Comparison of ENCODE assay signal across 1 cellular context in the genomic region with DNA sequence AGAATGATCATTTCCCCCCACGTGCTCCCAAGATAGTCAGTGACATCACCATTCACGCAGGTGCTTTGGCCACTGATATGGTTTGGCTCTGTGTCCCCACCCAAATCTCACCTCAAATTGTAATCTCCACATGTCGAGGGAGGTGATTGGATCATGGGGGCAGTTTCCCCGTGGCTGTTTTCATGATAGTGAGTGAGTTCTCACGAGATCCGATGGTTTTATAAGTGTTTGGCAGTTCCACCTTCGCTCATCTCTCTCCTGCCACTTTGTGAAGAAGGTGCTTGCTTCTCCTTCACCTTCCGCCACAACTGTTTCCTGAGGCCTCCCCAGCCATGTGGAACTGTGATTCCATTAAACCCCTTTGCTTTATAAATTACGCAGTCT.
TF ChIP-seq lines count a peak whose summit lies in the region.

No MANE protein-coding gene starts in this region.

TF ChIP-seq in K562, 482 proteins besides CTCF, POLR2A, EP300 and RAD21 (continued from another document and continues in another):
- TF ChIP-seq, protein P1, sequence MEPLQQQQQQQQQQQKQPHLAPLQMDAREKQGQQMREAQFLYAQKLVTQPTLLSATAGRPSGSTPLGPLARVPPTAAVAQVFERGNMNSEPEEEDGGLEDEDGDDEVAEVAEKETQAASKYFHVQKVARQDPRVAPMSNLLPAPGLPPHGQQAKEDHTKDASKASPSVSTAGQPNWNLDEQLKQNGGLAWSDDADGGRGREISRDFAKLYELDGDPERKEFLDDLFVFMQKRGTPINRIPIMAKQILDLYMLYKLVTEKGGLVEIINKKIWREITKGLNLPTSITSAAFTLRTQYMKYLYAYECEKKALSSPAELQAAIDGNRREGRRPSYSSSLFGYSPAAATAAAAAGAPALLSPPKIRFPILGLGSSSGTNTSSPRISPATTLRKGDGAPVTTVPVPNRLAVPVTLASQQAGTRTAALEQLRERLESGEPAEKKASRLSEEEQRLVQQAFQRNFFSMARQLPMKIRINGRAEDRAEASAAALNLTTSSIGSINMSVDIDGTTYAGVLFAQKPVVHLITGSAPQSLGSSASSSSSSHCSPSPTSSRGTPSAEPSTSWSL (CRISPR knock-in tag; IDR thresholded peaks at IDR 0.05; ENCODE audit: borderline replicate concordance) = no peak
- no peak for TF ChIP-seq THRB (CRISPR knock-in tag; conservative IDR thresholded peaks at IDR 0.05)
- no peak for TF ChIP-seq ZSCAN32 (CRISPR knock-in tag; IDR thresholded peaks at IDR 0.05)
- TF ChIP-seq ZNF780A (CRISPR knock-in tag; IDR thresholded peaks at IDR 0.05) = no peak
- no peak for TF ChIP-seq KAT8 (IDR thresholded peaks at IDR 0.05; ENCODE audit: low read depth)
- no peak for TF ChIP-seq ZBTB12 (CRISPR knock-in tag; IDR thresholded peaks at IDR 0.05)
- TF ChIP-seq ZNF551 (CRISPR knock-in tag; IDR thresholded peaks at IDR 0.05) = no peak
- no peak for TF ChIP-seq ATF1 (CRISPR knock-in tag; IDR thresholded peaks at IDR 0.05)
- peak; percentile 88 for TF ChIP-seq ATF1 (tag; IDR thresholded peaks at IDR 0.05)
- TF ChIP-seq THRAP3 (IDR thresholded peaks at IDR 0.05; ENCODE audit: borderline replicate concordance) = no peak
- peak; percentile 28 for TF ChIP-seq L3MBTL2 (IDR thresholded peaks at IDR 0.05)
- TF ChIP-seq, protein P2, sequence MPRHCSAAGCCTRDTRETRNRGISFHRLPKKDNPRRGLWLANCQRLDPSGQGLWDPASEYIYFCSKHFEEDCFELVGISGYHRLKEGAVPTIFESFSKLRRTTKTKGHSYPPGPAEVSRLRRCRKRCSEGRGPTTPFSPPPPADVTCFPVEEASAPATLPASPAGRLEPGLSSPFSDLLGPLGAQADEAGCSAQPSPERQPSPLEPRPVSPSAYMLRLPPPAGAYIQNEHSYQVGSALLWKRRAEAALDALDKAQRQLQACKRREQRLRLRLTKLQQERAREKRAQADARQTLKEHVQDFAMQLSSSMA (CRISPR knock-in tag; IDR thresholded peaks at IDR 0.05) = no peak
- peak; percentile 0; the same call in 1 of the 2 replicates for TF ChIP-seq KLF16 (IDR thresholded peaks at IDR 0.05)
- no peak for TF ChIP-seq SMAD1 (IDR thresholded peaks at IDR 0.05; ENCODE audit: low read depth, low read length, partially characterized antibody)
- no peak for TF ChIP-seq SMAD2 (IDR thresholded peaks at IDR 0.05; ENCODE audit: low read depth, low read length)
- 0 out of 2 replicates have a peak, but pooled peaks have one; percentile 22 for TF ChIP-seq ZNF511 (CRISPR knock-in tag; IDR thresholded peaks at IDR 0.05)
- no peak for TF ChIP-seq ETS2 (tag; IDR thresholded peaks at IDR 0.05; ENCODE audit: borderline replicate concordance, poor library complexity, severe bottlenecking)
- TF ChIP-seq CHD4 (IDR thresholded peaks at IDR 0.05; ENCODE audit: insufficient read depth, insufficient replicate concordance, low read depth, low read length, poor library complexity, severe bottlenecking) = no peak
- no peak for TF ChIP-seq HNRNPL (IDR thresholded peaks at IDR 0.05; ENCODE audit: low read depth, low read length)
- TF ChIP-seq, protein P3, sequence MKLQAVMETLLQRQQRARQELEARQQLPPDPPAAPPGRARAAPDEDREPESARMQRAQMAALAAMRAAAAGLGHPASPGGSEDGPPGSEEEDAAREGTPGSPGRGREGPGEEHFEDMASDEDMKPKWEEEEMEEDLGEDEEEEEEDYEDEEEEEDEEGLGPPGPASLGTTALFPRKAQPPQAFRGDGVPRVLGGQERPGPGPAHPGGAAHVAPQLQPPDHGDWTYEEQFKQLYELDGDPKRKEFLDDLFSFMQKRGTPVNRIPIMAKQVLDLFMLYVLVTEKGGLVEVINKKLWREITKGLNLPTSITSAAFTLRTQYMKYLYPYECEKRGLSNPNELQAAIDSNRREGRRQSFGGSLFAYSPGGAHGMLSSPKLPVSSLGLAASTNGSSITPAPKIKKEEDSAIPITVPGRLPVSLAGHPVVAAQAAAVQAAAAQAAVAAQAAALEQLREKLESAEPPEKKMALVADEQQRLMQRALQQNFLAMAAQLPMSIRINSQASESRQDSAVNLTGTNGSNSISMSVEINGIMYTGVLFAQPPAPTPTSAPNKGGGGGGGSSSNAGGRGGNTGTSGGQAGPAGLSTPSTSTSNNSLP (IDR thresholded peaks at IDR 0.05; ENCODE audit: borderline replicate concordance, low read depth, low read length) = no peak
- no peak for TF ChIP-seq RBM15 (IDR thresholded peaks at IDR 0.05; ENCODE audit: insufficient read depth, low read length)
- no peak for TF ChIP-seq NFATC3 (IDR thresholded peaks at IDR 0.05)
- TF ChIP-seq EWSR1 (IDR thresholded peaks at IDR 0.05; ENCODE audit: borderline replicate concordance, low read depth, partially characterized antibody) = no peak
- TF ChIP-seq HCFC1 (IDR thresholded peaks at IDR 0.05; ENCODE audit: low read depth, low read length) = no peak
- no peak for TF ChIP-seq BMI1 (IDR thresholded peaks at IDR 0.05; ENCODE audit: low read length)
- TF ChIP-seq ETV5 (CRISPR knock-in tag; IDR thresholded peaks at IDR 0.05; ENCODE audit: low read depth) = no peak; the same call in 1 of the 2 replicates
- TF ChIP-seq CBX5 (IDR thresholded peaks at IDR 0.05; ENCODE audit: borderline replicate concordance, low read depth) = no peak
- no peak for TF ChIP-seq PCBP2 (IDR thresholded peaks at IDR 0.05; ENCODE audit: low read depth, low read length, poor library complexity, severe bottlenecking)
- no peak for TF ChIP-seq FUS (optimal IDR thresholded peaks at IDR 0.05; ENCODE audit: low read depth, low read length)
- no peak for TF ChIP-seq TBP (optimal IDR thresholded peaks at IDR 0.05; ENCODE audit: low read depth, low read length)
- no peak for TF ChIP-seq ZNF24 (IDR thresholded peaks at IDR 0.05)
- no peak for TF ChIP-seq SMC3 (conservative IDR thresholded peaks at IDR 0.05; ENCODE audit: insufficient read depth, low read depth, low read length)
- TF ChIP-seq EZH2 (IDR thresholded peaks at IDR 0.05; ENCODE audit: borderline replicate concordance, low read depth, low read length) = no peak
- no peak for TF ChIP-seq C11orf30 (IDR thresholded peaks at IDR 0.05; ENCODE audit: low read depth)
- no peak for TF ChIP-seq NR2C2 (CRISPR knock-in tag; IDR thresholded peaks at IDR 0.05)
- TF ChIP-seq NR2C2 (tag; IDR thresholded peaks at IDR 0.05) = no peak
- peak; percentile 81 for TF ChIP-seq CREM (IDR thresholded peaks at IDR 0.05; ENCODE audit: low read depth)
- TF ChIP-seq ZNF316 (IDR thresholded peaks at IDR 0.05) = no peak
- no peak for TF ChIP-seq POU5F1 (IDR thresholded peaks at IDR 0.05; ENCODE audit: borderline replicate concordance, low read depth, low read length, partially characterized antibody)
- TF ChIP-seq NUFIP1 (IDR thresholded peaks at IDR 0.05; ENCODE audit: partially characterized antibody) = no peak
- TF ChIP-seq, protein P4, sequence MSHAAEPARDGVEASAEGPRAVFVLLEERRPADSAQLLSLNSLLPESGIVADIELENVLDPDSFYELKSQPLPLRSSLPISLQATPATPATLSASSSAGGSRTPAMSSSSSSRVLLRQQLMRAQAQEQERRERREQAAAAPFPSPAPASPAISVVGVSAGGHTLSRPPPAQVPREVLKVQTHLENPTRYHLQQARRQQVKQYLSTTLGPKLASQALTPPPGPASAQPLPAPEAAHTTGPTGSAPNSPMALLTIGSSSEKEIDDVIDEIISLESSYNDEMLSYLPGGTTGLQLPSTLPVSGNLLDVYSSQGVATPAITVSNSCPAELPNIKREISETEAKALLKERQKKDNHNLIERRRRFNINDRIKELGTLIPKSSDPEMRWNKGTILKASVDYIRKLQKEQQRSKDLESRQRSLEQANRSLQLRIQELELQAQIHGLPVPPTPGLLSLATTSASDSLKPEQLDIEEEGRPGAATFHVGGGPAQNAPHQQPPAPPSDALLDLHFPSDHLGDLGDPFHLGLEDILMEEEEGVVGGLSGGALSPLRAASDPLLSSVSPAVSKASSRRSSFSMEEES (CRISPR knock-in tag; IDR thresholded peaks at IDR 0.05) = no peak
- 0 out of 2 replicates have a peak, but pooled peaks have one; percentile 6 for TF ChIP-seq LARP7 (IDR thresholded peaks at IDR 0.05)
- no peak for TF ChIP-seq NRF1 (conservative IDR thresholded peaks at IDR 0.05 in 1 of 2, IDR thresholded peaks at IDR 0.05 in 1 of 2)
- no peak for TF ChIP-seq PTBP1 (IDR thresholded peaks at IDR 0.05; ENCODE audit: low read depth, low read length)
- no peak for TF ChIP-seq RCOR1 (IDR thresholded peaks at IDR 0.05; ENCODE audit: borderline replicate concordance in 1 of 2, low read depth in 2 of 2, low read length in 2 of 2)
- TF ChIP-seq, protein P5, sequence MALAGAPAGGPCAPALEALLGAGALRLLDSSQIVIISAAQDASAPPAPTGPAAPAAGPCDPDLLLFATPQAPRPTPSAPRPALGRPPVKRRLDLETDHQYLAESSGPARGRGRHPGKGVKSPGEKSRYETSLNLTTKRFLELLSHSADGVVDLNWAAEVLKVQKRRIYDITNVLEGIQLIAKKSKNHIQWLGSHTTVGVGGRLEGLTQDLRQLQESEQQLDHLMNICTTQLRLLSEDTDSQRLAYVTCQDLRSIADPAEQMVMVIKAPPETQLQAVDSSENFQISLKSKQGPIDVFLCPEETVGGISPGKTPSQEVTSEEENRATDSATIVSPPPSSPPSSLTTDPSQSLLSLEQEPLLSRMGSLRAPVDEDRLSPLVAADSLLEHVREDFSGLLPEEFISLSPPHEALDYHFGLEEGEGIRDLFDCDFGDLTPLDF (CRISPR knock-in tag; IDR thresholded peaks at IDR 0.05) = no peak
- peak; percentile 13 for TF ChIP-seq PRDM10 (IDR thresholded peaks at IDR 0.05; ENCODE audit: partially characterized antibody)
- TF ChIP-seq, protein P6, sequence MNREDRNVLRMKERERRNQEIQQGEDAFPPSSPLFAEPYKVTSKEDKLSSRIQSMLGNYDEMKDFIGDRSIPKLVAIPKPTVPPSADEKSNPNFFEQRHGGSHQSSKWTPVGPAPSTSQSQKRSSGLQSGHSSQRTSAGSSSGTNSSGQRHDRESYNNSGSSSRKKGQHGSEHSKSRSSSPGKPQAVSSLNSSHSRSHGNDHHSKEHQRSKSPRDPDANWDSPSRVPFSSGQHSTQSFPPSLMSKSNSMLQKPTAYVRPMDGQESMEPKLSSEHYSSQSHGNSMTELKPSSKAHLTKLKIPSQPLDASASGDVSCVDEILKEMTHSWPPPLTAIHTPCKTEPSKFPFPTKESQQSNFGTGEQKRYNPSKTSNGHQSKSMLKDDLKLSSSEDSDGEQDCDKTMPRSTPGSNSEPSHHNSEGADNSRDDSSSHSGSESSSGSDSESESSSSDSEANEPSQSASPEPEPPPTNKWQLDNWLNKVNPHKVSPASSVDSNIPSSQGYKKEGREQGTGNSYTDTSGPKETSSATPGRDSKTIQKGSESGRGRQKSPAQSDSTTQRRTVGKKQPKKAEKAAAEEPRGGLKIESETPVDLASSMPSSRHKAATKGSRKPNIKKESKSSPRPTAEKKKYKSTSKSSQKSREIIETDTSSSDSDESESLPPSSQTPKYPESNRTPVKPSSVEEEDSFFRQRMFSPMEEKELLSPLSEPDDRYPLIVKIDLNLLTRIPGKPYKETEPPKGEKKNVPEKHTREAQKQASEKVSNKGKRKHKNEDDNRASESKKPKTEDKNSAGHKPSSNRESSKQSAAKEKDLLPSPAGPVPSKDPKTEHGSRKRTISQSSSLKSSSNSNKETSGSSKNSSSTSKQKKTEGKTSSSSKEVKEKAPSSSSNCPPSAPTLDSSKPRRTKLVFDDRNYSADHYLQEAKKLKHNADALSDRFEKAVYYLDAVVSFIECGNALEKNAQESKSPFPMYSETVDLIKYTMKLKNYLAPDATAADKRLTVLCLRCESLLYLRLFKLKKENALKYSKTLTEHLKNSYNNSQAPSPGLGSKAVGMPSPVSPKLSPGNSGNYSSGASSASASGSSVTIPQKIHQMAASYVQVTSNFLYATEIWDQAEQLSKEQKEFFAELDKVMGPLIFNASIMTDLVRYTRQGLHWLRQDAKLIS (CRISPR knock-in tag; IDR thresholded peaks at IDR 0.05) = no peak
